17 cellular contexts compared by ENCODE assay signal in the genomic region with DNA sequence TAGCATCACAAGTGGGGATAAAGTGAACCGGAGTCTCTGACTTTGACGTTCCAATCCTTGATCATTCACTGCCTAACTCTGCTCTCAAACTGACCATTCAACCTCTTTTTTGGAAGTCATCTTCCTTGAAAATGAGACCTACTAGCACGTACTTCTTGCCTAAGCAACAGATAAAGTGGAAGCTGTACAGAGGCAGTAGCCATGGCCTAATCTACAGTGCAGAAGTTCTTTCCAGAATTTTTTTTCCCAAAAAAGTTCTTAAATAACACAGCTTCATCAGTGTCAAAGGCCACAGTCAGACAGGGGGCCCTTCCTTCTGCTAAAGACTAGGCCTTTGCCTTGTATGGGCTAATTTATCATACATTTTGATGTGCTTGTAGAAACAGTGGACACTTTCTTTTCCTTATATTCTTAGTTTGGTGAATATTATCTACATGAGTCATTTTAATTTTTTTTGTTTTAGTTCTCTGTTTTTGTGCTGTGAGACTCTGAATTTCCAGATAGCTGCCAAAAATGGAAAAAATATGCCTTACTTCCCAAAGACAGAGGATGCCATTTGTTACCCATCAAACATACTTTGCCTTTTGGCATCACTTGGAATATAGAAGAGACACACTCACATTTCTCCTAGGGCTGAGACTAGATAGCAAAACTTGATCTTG.
DNase-seq lines count a peak whose midpoint lies in the region; ATAC-seq and TF ChIP-seq lines count a peak whose summit lies in the region.
"Had no signal": no experiment of that assay in that cellular context is flagged by ENCODE, and none has a peak within 500 bp of the region (broad histone marks: within the 10 kb centered on the region; RNA-seq: fewer than 3 reads in every experiment).

No MANE protein-coding gene starts in this region.

- no peaks in the 10 kb centered on the region for H3K4me1 ChIP-seq in SK-N-SH (ENCODE audit: control insufficient read depth in 1 of 2, insufficient read depth in 2 of 2, low read depth in 1 of 2, low read length in 1 of 2)
- H3K4me1 ChIP-seq in muscle layer of duodenum (ENCODE audit: control insufficient read depth in 1 of 2, insufficient read depth in 2 of 2, low read length in 2 of 2) = no peaks in the 10 kb centered on the region
- peaks cover 0 to 6% of the 10 kb centered on the region in 2 donors for H3K4me1 ChIP-seq in aorta (ENCODE audit: control insufficient read depth in 1 of 2, insufficient read depth in 2 of 2, low read length in 2 of 2)
- H3K4me1 ChIP-seq: esophagus squamous epithelium had no signal

- DNase-seq in SK-N-SH (no peak), fibroblast of peridontal ligament (ENCODE audit: extremely low read depth) (peak; percentile 69), aorta (no peak)
- no peak for DNase-seq in activated naive CD4-positive, alpha-beta T cell treated with anti-CD3 and anti-CD28 coated beads, Interleukin-2, amount 50 U/mL, for 16 hours
- DNase-seq in activated CD4-positive, alpha-beta T cell treated with anti-CD3 and anti-CD28 coated beads for 1 hour = no peak
- no peak for DNase-seq in activated T-cell treated with anti-CD3 and anti-CD28 coated beads, Interleukin-2, amount 50 U/mL, for 24 hours
- DNase-seq: activated CD4-positive, CD25-positive, alpha-beta regulatory T cell treated with anti-CD3 and anti-CD28 coated beads, Interleukin-2, amount 50 U/mL, for 72 hours; activated naive CD4-positive, alpha-beta T cell; C1 segment of cervical spinal cord; esophagus squamous epithelium; left colon; NCI-H2029; T1000 had no signal

- ATAC-seq in aorta (ENCODE audit: low FRiP score) = peak; percentile 20
- ATAC-seq: left colon had no signal

- peaks cover 11% of the 10 kb centered on the region for H3F3A ChIP-seq in SK-N-SH (replicated peaks; ENCODE audit: insufficient read depth)

- no peaks in the 10 kb centered on the region for H3K9me2 ChIP-seq in SK-N-SH

- no peaks in the 10 kb centered on the region for H3K27me3 Mint-ChIP-seq in activated T-cell treated with anti-CD3 and anti-CD28 coated beads, Interleukin-2, amount 50 U/mL, for 24 hours
- H3K27me3 Mint-ChIP-seq: IgD-negative memory B cell had no signal

- no peak for TF ChIP-seq RAD21 in SK-N-SH (IDR thresholded peaks at IDR 0.05; ENCODE audit: low read length)

- no peaks in the 10 kb centered on the region for H4K20me1 ChIP-seq in SK-N-SH (ENCODE audit: insufficient read depth)

- H3K4me3 ChIP-seq in SK-N-SH (ENCODE audit: low read depth in 2 of 2, low read length in 1 of 2) (no peak overlapping the region), muscle layer of duodenum (ENCODE audit: low read depth in 1 of 2, low read length in 2 of 2) (no peak overlapping the region), aorta (ENCODE audit: low read length in 2 of 2) (no peak overlapping the region)
- H3K4me3 ChIP-seq: esophagus squamous epithelium, tibial artery had no signal

- no peak for TF ChIP-seq EP300 in SK-N-SH (IDR thresholded peaks at IDR 0.05; ENCODE audit: borderline replicate concordance in 1 of 2, low read depth in 1 of 2, low read length in 1 of 2)

- H3K79me2 ChIP-seq in SK-N-SH (ENCODE audit: insufficient read depth) = no peaks in the 10 kb centered on the region

- H2AFZ ChIP-seq in SK-N-SH (ENCODE audit: low read depth) = peak overlapping the region; percentile 10

- H3K9me3 ChIP-seq in SK-N-SH (no peaks in the 10 kb centered on the region), muscle layer of duodenum (ENCODE audit: control insufficient read depth in 1 of 2, low read length in 2 of 2) (no peaks in the 10 kb centered on the region), aorta (ENCODE audit: control insufficient read depth, low read length) (no peaks in the 10 kb centered on the region)
- H3K9me3 ChIP-seq: esophagus squamous epithelium, tibial artery had no signal

- no peaks in the 10 kb centered on the region for H3K9me3 Mint-ChIP-seq in activated T-cell treated with anti-CD3 and anti-CD28 coated beads, Interleukin-2, amount 50 U/mL, for 24 hours

- H3K27me3 ChIP-seq in SK-N-SH (ENCODE audit: insufficient read depth) = no peaks in the 10 kb centered on the region
- H3K27me3 ChIP-seq in muscle layer of duodenum (ENCODE audit: low read depth, low read length) = no peaks in the 10 kb centered on the region
- no peaks in the 10 kb centered on the region for H3K27me3 ChIP-seq in aorta (ENCODE audit: control insufficient read depth in 1 of 2, insufficient read depth in 2 of 2, low read length in 1 of 2)
- H3K27me3 ChIP-seq: esophagus squamous epithelium, tibial artery had no signal

- no peak overlapping the region for H3K9ac ChIP-seq in SK-N-SH

- no peaks in the 10 kb centered on the region for H3K36me3 Mint-ChIP-seq in activated T-cell treated with anti-CD3 and anti-CD28 coated beads, Interleukin-2, amount 50 U/mL, for 24 hours (ENCODE audit: low read depth)
- H3K36me3 Mint-ChIP-seq: brain had no signal

- no peak for TF ChIP-seq CTCF in SK-N-SH (IDR thresholded peaks at IDR 0.05)

- H3K27ac Mint-ChIP-seq in activated T-cell treated with anti-CD3 and anti-CD28 coated beads, Interleukin-2, amount 50 U/mL, for 24 hours = no peak overlapping the region
- H3K27ac Mint-ChIP-seq: brain, IgD-negative memory B cell had no signal

- CTCF ChIA-PET in SK-N-SH (lab: Yijun Ruan, JAX) = no interaction called here

- no peaks in the 10 kb centered on the region for H3K4me1 Mint-ChIP-seq in activated T-cell treated with anti-CD3 and anti-CD28 coated beads, Interleukin-2, amount 50 U/mL, for 24 hours (ENCODE audit: low read depth)
- H3K4me1 Mint-ChIP-seq: IgD-negative memory B cell had no signal

- no peak overlapping the region for H3K4me3 Mint-ChIP-seq in activated T-cell treated with anti-CD3 and anti-CD28 coated beads, Interleukin-2, amount 50 U/mL, for 24 hours
- H3K4me3 Mint-ChIP-seq: brain, IgD-negative memory B cell had no signal

- POLR2A ChIA-PET in SK-N-SH (lab: Yijun Ruan, JAX) = no interaction called here

- 94% methylated on average over 3 of the region's 3 CpGs for WGBS in SK-N-SH (ENCODE audit: low lambda C conversion rate)
- WGBS in aorta, 2 donors = 71 to 75% methylated on average over 3 of the region's 3 CpGs

- peak overlapping the region; percentile 34 to 53; a peak in 3 of 4 replicates for H3K27ac ChIP-seq in SK-N-SH (ENCODE audit: low read depth in 2 of 2, low read length in 1 of 2)
- H3K27ac ChIP-seq in muscle layer of duodenum (ENCODE audit: low read length) = peak overlapping the region; percentile 4
- H3K27ac ChIP-seq in aorta (ENCODE audit: low read depth in 1 of 2, low read length in 2 of 2) = no peak overlapping the region

- no peak overlapping the region for H3K4me2 ChIP-seq in SK-N-SH

- intact Hi-C loops in aorta (cut with DNase I) = no loop called here

- no peaks in the 10 kb centered on the region for H3K36me3 ChIP-seq in SK-N-SH (replicated peaks in 1 of 2; ENCODE audit: control insufficient read depth in 1 of 2, insufficient read depth in 2 of 2, low read length in 1 of 2)
- H3K36me3 ChIP-seq in muscle layer of duodenum (ENCODE audit: control insufficient read depth in 1 of 2, insufficient read depth in 2 of 2, low read length in 2 of 2) = no peaks in the 10 kb centered on the region
- H3K36me3 ChIP-seq in aorta (ENCODE audit: control insufficient read depth in 1 of 2, insufficient read depth in 2 of 2, low read length in 1 of 2) = no peaks in the 10 kb centered on the region
- H3K36me3 ChIP-seq: esophagus squamous epithelium, tibial artery had no signal

TF ChIP-seq in SK-N-SH, 30 proteins besides CTCF, POLR2A, EP300 and RAD21:
- TF ChIP-seq NFIC (IDR thresholded peaks at IDR 0.05; ENCODE audit: borderline replicate concordance) (peak; percentile 26; the same call in 1 of the 2 replicates), FOSL2 (IDR thresholded peaks at IDR 0.05; ENCODE audit: borderline replicate concordance, low read depth) (0 out of 2 replicates have a peak, but pooled peaks have one; percentile 8), TCF12 (IDR thresholded peaks at IDR 0.05) (peak; percentile 34), EZH2phosphoT487 (IDR thresholded peaks at IDR 0.05; ENCODE audit: borderline replicate concordance, low read depth) (no peak)
- TF ChIP-seq, protein P1, sequence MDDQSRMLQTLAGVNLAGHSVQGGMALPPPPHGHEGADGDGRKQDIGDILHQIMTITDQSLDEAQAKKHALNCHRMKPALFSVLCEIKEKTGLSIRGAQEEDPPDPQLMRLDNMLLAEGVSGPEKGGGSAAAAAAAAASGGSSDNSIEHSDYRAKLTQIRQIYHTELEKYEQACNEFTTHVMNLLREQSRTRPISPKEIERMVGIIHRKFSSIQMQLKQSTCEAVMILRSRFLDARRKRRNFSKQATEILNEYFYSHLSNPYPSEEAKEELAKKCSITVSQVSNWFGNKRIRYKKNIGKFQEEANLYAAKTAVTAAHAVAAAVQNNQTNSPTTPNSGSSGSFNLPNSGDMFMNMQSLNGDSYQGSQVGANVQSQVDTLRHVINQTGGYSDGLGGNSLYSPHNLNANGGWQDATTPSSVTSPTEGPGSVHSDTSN (IDR thresholded peaks at IDR 0.05) = 0 out of 2 replicates have a peak, but pooled peaks have one; percentile 22

Comparison
In these comparisons a context has a peak if more than half of its experiments do, and no peak if none do; other contexts are left out.
1. H3K27ac ChIP-seq: peak in SK-N-SH (2 of 2) and muscle layer of duodenum (single experiment); none in aorta (0 of 2).